In the genomic region with DNA sequence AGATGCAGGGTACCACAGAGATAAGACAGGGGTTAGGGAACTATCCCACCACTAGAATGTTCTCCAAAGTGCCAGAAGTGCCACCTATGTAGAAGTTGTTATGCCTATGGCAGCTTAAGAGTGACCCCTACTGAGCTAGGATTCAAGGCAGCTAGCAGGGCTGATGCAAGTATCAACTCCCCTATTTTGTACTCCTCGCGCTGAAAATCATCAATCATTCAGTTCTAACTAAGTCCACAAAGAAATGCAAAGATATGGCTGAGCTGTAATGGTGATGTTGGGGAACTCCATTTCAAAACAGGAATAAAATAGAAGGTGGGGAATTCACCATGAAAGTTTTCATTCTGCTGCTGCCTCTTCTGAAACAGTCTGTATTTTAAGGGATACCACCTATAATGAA, we compare ENCODE assay signal across 2 cellular contexts.
TF ChIP-seq lines count a peak whose summit lies in the region.

No MANE protein-coding gene starts in this region.

TF ChIP-seq in GM12891, 5 proteins besides CTCF, POLR2A, EP300 and RAD21 (continued from another document):
- TF ChIP-seq PAX5 (IDR thresholded peaks at IDR 0.05; ENCODE audit: insufficient read depth, low read length, severe bottlenecking) (no peak), TAF1 (IDR thresholded peaks at IDR 0.05; ENCODE audit: low read depth, low read length) (no peak)

TF ChIP-seq in GM23338, 12 proteins besides CTCF, POLR2A, EP300 and RAD21:
- TF ChIP-seq, protein P1, sequence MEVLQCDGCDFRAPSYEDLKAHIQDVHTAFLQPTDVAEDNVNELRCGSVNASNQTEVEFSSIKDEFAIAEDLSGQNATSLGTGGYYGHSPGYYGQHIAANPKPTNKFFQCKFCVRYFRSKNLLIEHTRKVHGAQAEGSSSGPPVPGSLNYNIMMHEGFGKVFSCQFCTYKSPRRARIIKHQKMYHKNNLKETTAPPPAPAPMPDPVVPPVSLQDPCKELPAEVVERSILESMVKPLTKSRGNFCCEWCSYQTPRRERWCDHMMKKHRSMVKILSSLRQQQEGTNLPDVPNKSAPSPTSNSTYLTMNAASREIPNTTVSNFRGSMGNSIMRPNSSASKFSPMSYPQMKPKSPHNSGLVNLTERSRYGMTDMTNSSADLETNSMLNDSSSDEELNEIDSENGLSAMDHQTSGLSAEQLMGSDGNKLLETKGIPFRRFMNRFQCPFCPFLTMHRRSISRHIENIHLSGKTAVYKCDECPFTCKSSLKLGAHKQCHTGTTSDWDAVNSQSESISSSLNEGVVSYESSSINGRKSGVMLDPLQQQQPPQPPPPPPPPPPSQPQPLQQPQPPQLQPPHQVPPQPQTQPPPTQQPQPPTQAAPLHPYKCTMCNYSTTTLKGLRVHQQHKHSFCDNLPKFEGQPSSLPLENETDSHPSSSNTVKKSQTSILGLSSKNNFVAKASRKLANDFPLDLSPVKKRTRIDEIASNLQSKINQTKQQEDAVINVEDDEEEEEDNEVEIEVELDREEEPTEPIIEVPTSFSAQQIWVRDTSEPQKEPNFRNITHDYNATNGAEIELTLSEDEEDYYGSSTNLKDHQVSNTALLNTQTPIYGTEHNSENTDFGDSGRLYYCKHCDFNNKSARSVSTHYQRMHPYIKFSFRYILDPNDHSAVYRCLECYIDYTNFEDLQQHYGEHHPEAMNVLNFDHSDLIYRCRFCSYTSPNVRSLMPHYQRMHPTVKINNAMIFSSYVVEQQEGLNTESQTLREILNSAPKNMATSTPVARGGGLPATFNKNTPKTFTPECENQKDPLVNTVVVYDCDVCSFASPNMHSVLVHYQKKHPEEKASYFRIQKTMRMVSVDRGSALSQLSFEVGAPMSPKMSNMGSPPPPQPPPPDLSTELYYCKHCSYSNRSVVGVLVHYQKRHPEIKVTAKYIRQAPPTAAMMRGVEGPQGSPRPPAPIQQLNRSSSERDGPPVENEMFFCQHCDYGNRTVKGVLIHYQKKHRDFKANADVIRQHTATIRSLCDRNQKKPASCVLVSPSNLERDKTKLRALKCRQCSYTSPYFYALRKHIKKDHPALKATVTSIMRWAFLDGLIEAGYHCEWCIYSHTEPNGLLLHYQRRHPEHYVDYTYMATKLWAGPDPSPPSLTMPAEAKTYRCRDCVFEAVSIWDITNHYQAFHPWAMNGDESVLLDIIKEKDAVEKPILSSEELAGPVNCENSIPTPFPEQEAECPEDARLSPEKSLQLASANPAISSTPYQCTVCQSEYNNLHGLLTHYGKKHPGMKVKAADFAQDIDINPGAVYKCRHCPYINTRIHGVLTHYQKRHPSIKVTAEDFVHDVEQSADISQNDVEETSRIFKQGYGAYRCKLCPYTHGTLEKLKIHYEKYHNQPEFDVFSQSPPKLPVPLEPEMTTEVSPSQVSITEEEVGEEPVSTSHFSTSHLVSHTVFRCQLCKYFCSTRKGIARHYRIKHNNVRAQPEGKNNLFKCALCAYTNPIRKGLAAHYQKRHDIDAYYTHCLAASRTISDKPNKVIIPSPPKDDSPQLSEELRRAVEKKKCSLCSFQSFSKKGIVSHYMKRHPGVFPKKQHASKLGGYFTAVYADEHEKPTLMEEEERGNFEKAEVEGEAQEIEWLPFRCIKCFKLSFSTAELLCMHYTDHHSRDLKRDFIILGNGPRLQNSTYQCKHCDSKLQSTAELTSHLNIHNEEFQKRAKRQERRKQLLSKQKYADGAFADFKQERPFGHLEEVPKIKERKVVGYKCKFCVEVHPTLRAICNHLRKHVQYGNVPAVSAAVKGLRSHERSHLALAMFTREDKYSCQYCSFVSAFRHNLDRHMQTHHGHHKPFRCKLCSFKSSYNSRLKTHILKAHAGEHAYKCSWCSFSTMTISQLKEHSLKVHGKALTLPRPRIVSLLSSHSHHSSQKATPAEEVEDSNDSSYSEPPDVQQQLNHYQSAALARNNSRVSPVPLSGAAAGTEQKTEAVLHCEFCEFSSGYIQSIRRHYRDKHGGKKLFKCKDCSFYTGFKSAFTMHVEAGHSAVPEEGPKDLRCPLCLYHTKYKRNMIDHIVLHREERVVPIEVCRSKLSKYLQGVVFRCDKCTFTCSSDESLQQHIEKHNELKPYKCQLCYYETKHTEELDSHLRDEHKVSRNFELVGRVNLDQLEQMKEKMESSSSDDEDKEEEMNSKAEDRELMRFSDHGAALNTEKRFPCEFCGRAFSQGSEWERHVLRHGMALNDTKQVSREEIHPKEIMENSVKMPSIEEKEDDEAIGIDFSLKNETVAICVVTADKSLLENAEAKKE (CRISPR knock-in tag; IDR thresholded peaks at IDR 0.05) = no peak
- no peak for TF ChIP-seq JUNB (IDR thresholded peaks at IDR 0.05; ENCODE audit: unreplicated experiment)
- TF ChIP-seq, protein P2, sequence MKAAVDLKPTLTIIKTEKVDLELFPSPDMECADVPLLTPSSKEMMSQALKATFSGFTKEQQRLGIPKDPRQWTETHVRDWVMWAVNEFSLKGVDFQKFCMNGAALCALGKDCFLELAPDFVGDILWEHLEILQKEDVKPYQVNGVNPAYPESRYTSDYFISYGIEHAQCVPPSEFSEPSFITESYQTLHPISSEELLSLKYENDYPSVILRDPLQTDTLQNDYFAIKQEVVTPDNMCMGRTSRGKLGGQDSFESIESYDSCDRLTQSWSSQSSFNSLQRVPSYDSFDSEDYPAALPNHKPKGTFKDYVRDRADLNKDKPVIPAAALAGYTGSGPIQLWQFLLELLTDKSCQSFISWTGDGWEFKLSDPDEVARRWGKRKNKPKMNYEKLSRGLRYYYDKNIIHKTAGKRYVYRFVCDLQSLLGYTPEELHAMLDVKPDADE (IDR thresholded peaks at IDR 0.05) = no peak
- no peak for TF ChIP-seq NANOG (IDR thresholded peaks at IDR 0.05; ENCODE audit: borderline replicate concordance)
- no peak for TF ChIP-seq EZH2 (IDR thresholded peaks at IDR 0.05; ENCODE audit: low read depth, unreplicated experiment)
- TF ChIP-seq ZNF331 (CRISPR knock-in tag; IDR thresholded peaks at IDR 0.05; ENCODE audit: low read depth) = no peak
- TF ChIP-seq, protein P3, sequence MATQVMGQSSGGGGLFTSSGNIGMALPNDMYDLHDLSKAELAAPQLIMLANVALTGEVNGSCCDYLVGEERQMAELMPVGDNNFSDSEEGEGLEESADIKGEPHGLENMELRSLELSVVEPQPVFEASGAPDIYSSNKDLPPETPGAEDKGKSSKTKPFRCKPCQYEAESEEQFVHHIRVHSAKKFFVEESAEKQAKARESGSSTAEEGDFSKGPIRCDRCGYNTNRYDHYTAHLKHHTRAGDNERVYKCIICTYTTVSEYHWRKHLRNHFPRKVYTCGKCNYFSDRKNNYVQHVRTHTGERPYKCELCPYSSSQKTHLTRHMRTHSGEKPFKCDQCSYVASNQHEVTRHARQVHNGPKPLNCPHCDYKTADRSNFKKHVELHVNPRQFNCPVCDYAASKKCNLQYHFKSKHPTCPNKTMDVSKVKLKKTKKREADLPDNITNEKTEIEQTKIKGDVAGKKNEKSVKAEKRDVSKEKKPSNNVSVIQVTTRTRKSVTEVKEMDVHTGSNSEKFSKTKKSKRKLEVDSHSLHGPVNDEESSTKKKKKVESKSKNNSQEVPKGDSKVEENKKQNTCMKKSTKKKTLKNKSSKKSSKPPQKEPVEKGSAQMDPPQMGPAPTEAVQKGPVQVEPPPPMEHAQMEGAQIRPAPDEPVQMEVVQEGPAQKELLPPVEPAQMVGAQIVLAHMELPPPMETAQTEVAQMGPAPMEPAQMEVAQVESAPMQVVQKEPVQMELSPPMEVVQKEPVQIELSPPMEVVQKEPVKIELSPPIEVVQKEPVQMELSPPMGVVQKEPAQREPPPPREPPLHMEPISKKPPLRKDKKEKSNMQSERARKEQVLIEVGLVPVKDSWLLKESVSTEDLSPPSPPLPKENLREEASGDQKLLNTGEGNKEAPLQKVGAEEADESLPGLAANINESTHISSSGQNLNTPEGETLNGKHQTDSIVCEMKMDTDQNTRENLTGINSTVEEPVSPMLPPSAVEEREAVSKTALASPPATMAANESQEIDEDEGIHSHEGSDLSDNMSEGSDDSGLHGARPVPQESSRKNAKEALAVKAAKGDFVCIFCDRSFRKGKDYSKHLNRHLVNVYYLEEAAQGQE (IDR thresholded peaks at IDR 0.05; ENCODE audit: unreplicated experiment) = no peak
- no peak for TF ChIP-seq CREB1 (CRISPR knock-in tag; IDR thresholded peaks at IDR 0.05; ENCODE audit: low read depth)
- TF ChIP-seq EZH2phosphoT487 (IDR thresholded peaks at IDR 0.05; ENCODE audit: unreplicated experiment) = no peak
- no peak for TF ChIP-seq POLR2AphosphoS5 (IDR thresholded peaks at IDR 0.05; ENCODE audit: low read depth)
- TF ChIP-seq STAT1 (IDR thresholded peaks at IDR 0.05; ENCODE audit: unreplicated experiment) = no peak
- no peak for TF ChIP-seq ZNF114 (CRISPR knock-in tag; IDR thresholded peaks at IDR 0.05)
